19 cellular contexts compared by ENCODE assay signal in the genomic region with DNA sequence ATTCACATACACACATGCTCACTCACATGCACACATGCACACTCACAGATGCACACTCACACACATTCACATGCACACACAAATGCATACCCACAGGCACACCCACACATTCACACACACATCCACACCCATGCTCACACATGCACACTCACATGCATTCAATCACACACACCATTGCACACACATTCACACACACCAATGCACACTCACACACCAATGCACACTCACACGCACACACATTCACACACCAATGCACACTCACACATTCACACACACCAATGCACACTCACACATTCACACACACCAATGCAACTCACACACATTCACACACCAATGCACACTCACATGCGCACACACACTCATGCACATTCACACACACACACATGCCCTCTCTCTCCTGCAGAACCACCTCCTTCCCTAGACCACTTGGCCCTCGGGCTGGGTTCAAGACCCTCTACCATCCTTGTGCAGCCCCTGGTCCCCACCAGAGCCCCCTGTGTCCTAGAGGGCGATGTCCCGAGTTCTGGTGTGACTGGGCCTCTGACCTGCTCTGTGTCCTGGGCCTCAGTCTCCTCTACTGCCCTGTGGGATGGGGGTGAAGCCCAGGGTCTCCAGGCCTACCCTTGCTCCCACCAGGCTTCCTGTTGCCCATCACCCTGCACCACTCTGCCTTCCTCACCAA.
DNase-seq lines count a peak whose midpoint lies in the region; ATAC-seq, FAIRE-seq and TF ChIP-seq lines count a peak whose summit lies in the region.
"Had no signal": no experiment of that assay in that cellular context is flagged by ENCODE, and none has a peak within 500 bp of the region (broad histone marks: within the 10 kb centered on the region; RNA-seq: fewer than 3 reads in every experiment).

No MANE protein-coding gene starts in this region.

- peaks cover 9% of the 10 kb centered on the region for H3K23me2 ChIP-seq in H1 (ENCODE audit: low read depth, low read length)

- H3K36me3 ChIP-seq in left ventricle myocardium inferior (no peaks in the 10 kb centered on the region), right atrium auricular region (no peaks in the 10 kb centered on the region), H1 (ENCODE audit: control insufficient read depth in 2 of 4, insufficient read depth in 4 of 4, low read length in 3 of 4) (no peaks in the 10 kb centered on the region; a peak in 1 of 8 replicates), osteoblast (ENCODE audit: insufficient read depth, low read length) (no peaks in the 10 kb centered on the region)
- H3K36me3 ChIP-seq: SJCRH30 had no signal

- CTCF ChIA-PET in H1 (lab: Charles Lee; ENCODE audit: partially characterized antibody), result no interaction called here

- TF ChIP-seq RAD21 in H1 (IDR thresholded peaks at IDR 0.05 in 1 of 2, conservative IDR thresholded peaks at IDR 0.05 in 1 of 2; ENCODE audit: low read depth in 2 of 2, low read length in 2 of 2), result no peak

- H2AFZ ChIP-seq in H1 (ENCODE audit: low read length), result no peak overlapping the region
- no peak overlapping the region for H2AFZ ChIP-seq in osteoblast (ENCODE audit: low read length)
- H2AFZ ChIP-seq: GM23338 had no signal

- peak overlapping the region; percentile 61 for H2BK15ac ChIP-seq in H1 (ENCODE audit: low read length)

- H2BK5ac ChIP-seq in H1 (ENCODE audit: low read depth, low read length), result peak overlapping the region; percentile 57; the same call in 1 of the 2 replicates

- WGBS in H1 (ENCODE audit: extremely low coverage in 1 of 2, insufficient coverage in 1 of 2, insufficient read length in 1 of 2, insufficient replicate concordance in 2 of 2, low coverage in 1 of 2, low lambda C conversion rate in 2 of 2, missing lambda C conversion rate in 1 of 2), 2 experiments, result 84% methylated on average over 5 of the region's 5 CpGs; no CpG with 5 or more reads in 1 of the 2 experiments

- intact Hi-C loops in left ventricle myocardium inferior (cut with micrococcal nuclease), result no loop called here

- H4K20me1 ChIP-seq in H1 (replicated peaks in 1 of 2; ENCODE audit: control insufficient read depth in 1 of 2, insufficient read depth in 2 of 2, low read length in 2 of 2) (peaks cover 0 to 11% of the 10 kb centered on the region in 2 experiments), osteoblast (ENCODE audit: insufficient read depth, low read length) (no peaks in the 10 kb centered on the region)

- peak; percentile 5 for DNase-seq in left ventricle myocardium inferior
- DNase-seq in right atrium auricular region (ENCODE audit: low spot score), result no peak
- no peak for DNase-seq in H1 (ENCODE audit: low read depth in 1 of 2, low spot score in 2 of 2)
- peak; percentile 17 for DNase-seq in osteoblast (ENCODE audit: insufficient read length, low spot score, missing footprints)
- no peak for DNase-seq in cerebellar cortex (ENCODE audit: low spot score)
- no peak for DNase-seq in NCI-H1048 (lab: John Stamatoyannopoulos, UW)
- DNase-seq: C1 segment of cervical spinal cord; DND-41; NCI-H187 treated with DMSO at 0.1 percent for 48 hours; NCI-H2171; NCI-H446; NCI-H69; NK-92 treated with Interleukin-12 subunit alpha and Interleukin-12 subunit beta, amount 100 ng/mL, for 24 hours; SJCRH30 had no signal

- no peak overlapping the region for H3K14ac ChIP-seq in H1 (ENCODE audit: insufficient read length)

- peak overlapping the region; percentile 79 for H4K91ac ChIP-seq in H1 (replicated peaks; ENCODE audit: insufficient read length, low read length)

- H2BK120ac ChIP-seq in H1 (replicated peaks; ENCODE audit: low read depth, low read length), result no peak overlapping the region

- no peak overlapping the region for H3K9ac ChIP-seq in H1 (replicated peaks in 1 of 4; ENCODE audit: extremely low read depth in 1 of 4, low read depth in 3 of 4, low read length in 3 of 4)

- TF ChIP-seq POLR2A in H1 (IDR thresholded peaks at IDR 0.05; ENCODE audit: control extremely low read depth in 1 of 2, low read depth in 2 of 2, low read length in 2 of 2), result no peak

- peaks cover 86% of the 10 kb centered on the region for H3K27me3 ChIP-seq in left ventricle myocardium inferior (ENCODE audit: low read depth)
- H3K27me3 ChIP-seq in right atrium auricular region, result no peaks in the 10 kb centered on the region
- no peaks in the 10 kb centered on the region; a peak in 1 of 7 replicates for H3K27me3 ChIP-seq in H1 (replicated peaks in 1 of 4; ENCODE audit: control insufficient read depth in 3 of 4, extremely low read depth in 1 of 4, insufficient read depth in 3 of 4, low read length in 3 of 4)
- H3K27me3 ChIP-seq in osteoblast (ENCODE audit: insufficient read depth, low read length), result no peaks in the 10 kb centered on the region

- no peak overlapping the region for H3K4me3 ChIP-seq in left ventricle myocardium inferior
- H3K4me3 ChIP-seq in right atrium auricular region, result no peak overlapping the region
- no peak overlapping the region for H3K4me3 ChIP-seq in H1 (ENCODE audit: extremely low read depth in 1 of 4, insufficient read depth in 2 of 4, low read depth in 3 of 4, low read length in 4 of 4)
- H3K4me3 ChIP-seq in osteoblast (ENCODE audit: insufficient read depth, low read length), result no peak overlapping the region
- H3K4me3 ChIP-seq: GM23338, SJCRH30 had no signal

- POLR2A ChIA-PET in H1 (lab: Charles Lee; ENCODE audit: partially characterized antibody), result no interaction called here

- TF ChIP-seq CTCF in left ventricle myocardium inferior (IDR thresholded peaks at IDR 0.05; ENCODE audit: borderline replicate concordance), result no peak
- no peak for TF ChIP-seq CTCF in right atrium auricular region (IDR thresholded peaks at IDR 0.05)
- no peak for TF ChIP-seq CTCF in H1 (IDR thresholded peaks at IDR 0.05; ENCODE audit: control extremely low read depth in 1 of 3, insufficient read depth in 1 of 3, low read depth in 1 of 3, low read length in 3 of 3)
- TF ChIP-seq CTCF in osteoblast (IDR thresholded peaks at IDR 0.05; ENCODE audit: extremely low read depth, low read depth, low read length), result no peak

- no peaks in the 10 kb centered on the region for H3K4me1 ChIP-seq in left ventricle myocardium inferior
- H3K4me1 ChIP-seq in right atrium auricular region, result no peaks in the 10 kb centered on the region
- peaks cover 2 to 24% (median 19%) of the 10 kb centered on the region in 4 experiments for H3K4me1 ChIP-seq in H1 (replicated peaks in 1 of 4; ENCODE audit: control insufficient read depth in 3 of 4, insufficient read depth in 4 of 4, low read length in 3 of 4)
- no peaks in the 10 kb centered on the region for H3K4me1 ChIP-seq in osteoblast (ENCODE audit: insufficient read depth, low read length)
- H3K4me1 ChIP-seq: SJCRH30 had no signal

- H3K56ac ChIP-seq in H1 (replicated peaks; ENCODE audit: insufficient read length, low read depth, low read length), result no peak overlapping the region

- no peak overlapping the region for H3K4me2 ChIP-seq in H1 (ENCODE audit: insufficient read depth in 1 of 2, low read depth in 2 of 2, low read length in 2 of 2)
- H3K4me2 ChIP-seq in osteoblast (ENCODE audit: insufficient read depth, low read length), result no peak overlapping the region
- H3K4me2 ChIP-seq: GM23338 had no signal

- no peak overlapping the region for H4K5ac ChIP-seq in H1 (ENCODE audit: insufficient read length, low read depth, low read length)

- H3K79me1 ChIP-seq in H1 (ENCODE audit: low read depth, low read length), result no peaks in the 10 kb centered on the region

- no peak for FAIRE-seq in H1 (lab: Jason Lieb, UNC)
- FAIRE-seq: A204.1, G401.6, GM18507 had no signal

- peak overlapping the region; percentile 65 for H3K4ac ChIP-seq in H1 (replicated peaks; ENCODE audit: insufficient read length, low read depth, low read length)

- H4K8ac ChIP-seq in H1 (ENCODE audit: extremely low read depth, insufficient read depth, low read length), result no peak overlapping the region

- H3K18ac ChIP-seq in H1 (ENCODE audit: extremely low read depth, low read length), result no peak overlapping the region

- TF ChIP-seq EP300 in H1 (IDR thresholded peaks at IDR 0.05; ENCODE audit: borderline replicate concordance in 1 of 2, low read depth in 2 of 2, low read length in 2 of 2), result no peak

- H2BK20ac ChIP-seq in H1 (ENCODE audit: low read length), result peak overlapping the region; percentile 23; the same call in 1 of the 2 replicates

- no peak for ATAC-seq in GM18909 (IDR thresholded peaks at IDR 0.05; ENCODE audit: poor library complexity, unreplicated experiment)
- ATAC-seq: GM23338 had no signal

- H3K27ac ChIP-seq in left ventricle myocardium inferior (replicated peaks), result no peak overlapping the region
- no peak overlapping the region for H3K27ac ChIP-seq in right atrium auricular region
- H3K27ac ChIP-seq in H1 (ENCODE audit: low read depth, low read length), result no peak overlapping the region
- no peak overlapping the region for H3K27ac ChIP-seq in osteoblast (ENCODE audit: low read depth, low read length)
- H3K27ac ChIP-seq: SJCRH30 had no signal

- peak overlapping the region; percentile 55; the same call in 1 of the 2 replicates for H2BK12ac ChIP-seq in H1 (ENCODE audit: low read depth, low read length)

- peak overlapping the region; percentile 5 for H3K23ac ChIP-seq in H1 (ENCODE audit: insufficient read length)

- H3K9me3 ChIP-seq in left ventricle myocardium inferior (replicated peaks) (no peaks in the 10 kb centered on the region), right atrium auricular region (no peaks in the 10 kb centered on the region), H1 (ENCODE audit: insufficient read depth in 2 of 2, low read depth in 1 of 2, low read length in 1 of 2) (peaks cover 0 to 3% of the 10 kb centered on the region in 2 experiments; a peak in 1 of 4 replicates), osteoblast (ENCODE audit: low read depth, low read length) (no peaks in the 10 kb centered on the region)

- peak overlapping the region; percentile 98 for H2AK5ac ChIP-seq in H1 (ENCODE audit: low read depth, low read length)

- H3K79me2 ChIP-seq in H1 (ENCODE audit: control insufficient read depth in 1 of 2, insufficient read depth in 2 of 2, low read length in 2 of 2), result no peaks in the 10 kb centered on the region
- H3K79me2 ChIP-seq in osteoblast (ENCODE audit: insufficient read depth, low read length), result no peaks in the 10 kb centered on the region

TF ChIP-seq in H1, 55 proteins besides CTCF, POLR2A, EP300 and RAD21 (continues in another document):
- TF ChIP-seq SRF (IDR thresholded peaks at IDR 0.05; ENCODE audit: low read depth, low read length), result no peak
- TF ChIP-seq KDM5A (IDR thresholded peaks at IDR 0.05; ENCODE audit: low read length), result no peak
- no peak for TF ChIP-seq CEBPB (IDR thresholded peaks at IDR 0.05; ENCODE audit: low read depth, low read length)
- TF ChIP-seq JUND (IDR thresholded peaks at IDR 0.05; ENCODE audit: low read length), result no peak
- TF ChIP-seq RBBP5 (IDR thresholded peaks at IDR 0.05; ENCODE audit: borderline replicate concordance, low read depth, low read length), result no peak
- no peak for TF ChIP-seq NANOG (IDR thresholded peaks at IDR 0.05; ENCODE audit: insufficient read depth, low read depth, low read length, poor library complexity, severe bottlenecking)
- no peak for TF ChIP-seq FOSL1 (IDR thresholded peaks at IDR 0.05; ENCODE audit: insufficient read depth, low read depth, low read length)
- TF ChIP-seq, protein P1, sequence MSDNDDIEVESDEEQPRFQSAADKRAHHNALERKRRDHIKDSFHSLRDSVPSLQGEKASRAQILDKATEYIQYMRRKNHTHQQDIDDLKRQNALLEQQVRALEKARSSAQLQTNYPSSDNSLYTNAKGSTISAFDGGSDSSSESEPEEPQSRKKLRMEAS (IDR thresholded peaks at IDR 0.05), result no peak

Comparison
In these comparisons a context has a peak if more than half of its experiments do, and no peak if none do; other contexts are left out.
1. DNase-seq: peak in left ventricle myocardium inferior (single experiment) and osteoblast (single experiment); none in right atrium auricular region (single experiment), H1 (0 of 2), cerebellar cortex (single experiment) and NCI-H1048 (single experiment).